ENCODE assay signal across 20 cellular contexts in the genomic region with DNA sequence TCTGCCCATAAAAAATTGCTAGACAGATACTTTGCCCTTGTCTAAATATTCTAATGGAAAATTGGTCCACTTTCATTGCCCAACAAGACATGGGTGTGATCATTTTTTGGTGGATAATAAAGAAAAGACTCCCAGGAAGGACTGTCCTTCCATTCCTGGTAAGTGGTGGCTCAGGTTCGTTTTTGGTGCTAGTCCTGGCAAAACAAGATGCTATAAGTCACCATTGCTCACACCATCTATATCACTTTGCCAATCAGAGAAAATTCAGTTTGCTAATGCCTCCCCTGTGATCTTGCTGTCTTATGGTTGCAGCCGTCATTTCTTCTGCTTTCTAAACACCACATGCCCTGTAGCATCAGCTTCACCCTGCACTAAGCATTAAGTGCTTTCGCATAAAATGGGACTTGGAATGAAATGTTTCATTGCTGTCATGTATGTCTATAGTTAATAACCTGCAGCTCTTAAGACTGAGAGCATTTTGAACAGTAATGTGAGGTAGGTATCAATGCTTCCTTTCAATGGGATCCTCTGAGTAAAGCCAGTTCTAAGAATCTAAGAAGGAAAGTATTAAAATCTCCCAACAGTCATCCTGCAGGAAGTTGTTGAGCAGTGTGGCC.
"Had no signal": no experiment of that assay in that cellular context is flagged by ENCODE, and none has a peak within 500 bp of the region (broad histone marks: within the 10 kb centered on the region; RNA-seq: fewer than 3 reads in every experiment).

No MANE protein-coding gene starts in this region.

- H3K4me1 ChIP-seq: testis had no signal

- H3K9me3 ChIP-seq: body of pancreas, spleen, testis had no signal

- H3K4me3 ChIP-seq: body of pancreas, spleen, testis had no signal

- H3K27me3 ChIP-seq: body of pancreas, spleen, testis had no signal

- ATAC-seq: activated naive CD8-positive, alpha-beta T cell treated with anti-CD3 and anti-CD28 coated beads, Interleukin-2, amount 50 U/mL, for 24 hours; activated T-cell treated with anti-CD3 and anti-CD28 coated beads, Interleukin-2, amount 50 U/mL, for 72 hours; body of pancreas; T-helper 17 cell had no signal

- H3K9me3 Mint-ChIP-seq: activated naive CD8-positive, alpha-beta T cell treated with anti-CD3 and anti-CD28 coated beads, Interleukin-2, amount 50 U/mL, for 24 hours; activated T-cell treated with anti-CD3 and anti-CD28 coated beads, Interleukin-2, amount 50 U/mL, for 72 hours; naive B cell had no signal

- H3K4me3 Mint-ChIP-seq: activated naive CD8-positive, alpha-beta T cell treated with anti-CD3 and anti-CD28 coated beads, Interleukin-2, amount 50 U/mL, for 24 hours; activated T-cell treated with anti-CD3 and anti-CD28 coated beads, Interleukin-2, amount 50 U/mL, for 72 hours; naive B cell; T-helper 17 cell had no signal

- H3K27ac ChIP-seq: body of pancreas, spleen, testis had no signal

- H3K36me3 Mint-ChIP-seq: naive B cell had no signal

- DNase-seq: activated CD4-positive, alpha-beta T cell treated with anti-CD3 and anti-CD28 coated beads for 4 hours; activated CD4-positive, alpha-beta T cell treated with anti-CD3 and anti-CD28 coated beads, Interleukin-2, amount 50 U/mL, for 48 hours; activated CD4-positive, CD25-positive, alpha-beta regulatory T cell; activated effector memory CD4-positive, alpha-beta T cell treated with Interleukin-2 at 50 U/mL for 16 hours; activated naive CD4-positive, alpha-beta T cell treated with anti-CD3 and anti-CD28 coated beads, Interleukin-2, amount 50 U/mL, for 16 hours; activated naive CD8-positive, alpha-beta T cell treated with anti-CD3 and anti-CD28 coated beads, Interleukin-2, amount 50 U/mL, for 24 hours; activated T-cell treated with anti-CD3 and anti-CD28 coated beads, Interleukin-2, amount 50 U/mL, for 72 hours; body of pancreas; central memory CD4-positive, alpha-beta T cell; effector memory CD4-positive, alpha-beta T cell; foreskin melanocyte; hippocampal formation; mesendoderm; naive B cell; spleen; stimulated activated CD4-positive, alpha-beta T cell treated with anti-CD3 and anti-CD28 coated beads, Interleukin-4, amount 100 ng/mL, for 1 hour; stimulated activated naive CD4-positive, alpha-beta T cell; SW 1271; T-helper 17 cell; testis had no signal

- H3K4me1 Mint-ChIP-seq: activated naive CD8-positive, alpha-beta T cell treated with anti-CD3 and anti-CD28 coated beads, Interleukin-2, amount 50 U/mL, for 24 hours; T-helper 17 cell had no signal

- H3K27me3 Mint-ChIP-seq: activated naive CD8-positive, alpha-beta T cell treated with anti-CD3 and anti-CD28 coated beads, Interleukin-2, amount 50 U/mL, for 24 hours; naive B cell had no signal

- H3K27ac Mint-ChIP-seq: activated naive CD8-positive, alpha-beta T cell treated with anti-CD3 and anti-CD28 coated beads, Interleukin-2, amount 50 U/mL, for 24 hours; activated T-cell treated with anti-CD3 and anti-CD28 coated beads, Interleukin-2, amount 50 U/mL, for 72 hours; T-helper 17 cell had no signal
